ENCODE assay signal across 7 cellular contexts in the genomic region with DNA sequence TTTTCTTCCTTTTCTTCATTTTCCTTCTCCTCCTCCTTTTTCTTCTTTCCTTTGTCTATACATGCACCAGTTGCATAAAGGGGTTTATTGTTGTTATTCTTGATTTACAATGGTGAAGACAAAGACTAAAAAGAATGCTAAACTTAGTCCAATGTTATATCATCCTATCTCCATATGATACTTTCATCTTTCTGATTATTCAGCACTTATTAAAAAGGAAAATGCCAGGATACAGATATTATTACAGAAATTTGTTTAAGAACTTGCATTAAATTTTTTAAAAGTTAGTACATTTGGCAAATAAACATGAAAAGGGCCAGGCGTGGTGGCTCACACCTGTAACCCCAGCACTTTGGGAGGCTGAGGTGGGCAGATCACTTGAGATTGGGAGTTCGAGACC.
"Had no signal": no experiment of that assay in that cellular context is flagged by ENCODE, and none has a peak within 500 bp of the region (broad histone marks: within the 10 kb centered on the region; RNA-seq: fewer than 3 reads in every experiment).

No MANE protein-coding gene starts in this region.

- H3K4me3 ChIP-seq: GM12878 had no signal

- ATAC-seq: GM12878 had no signal

- DNase-seq: GDM1, GF-D8 had no signal

- FAIRE-seq: GM12878, GM12891, GM12892, GM18507, GM19239 had no signal
